ENCODE assay signal across 21 cellular contexts in genomic region chr6:114718716-114719270, GRCh38.
"Had no signal": no experiment of that assay in that cellular context is flagged by ENCODE, and none has a peak within 500 bp of the region (broad histone marks: within the 10 kb centered on the region; RNA-seq: fewer than 3 reads in every experiment).

No MANE protein-coding gene starts in this region.

- DNase-seq: activated CD4-positive, alpha-beta T cell treated with anti-CD3 and anti-CD28 coated beads for 36 hours; activated CD4-positive, CD25-positive, alpha-beta regulatory T cell; activated CD8-positive, alpha-beta memory T cell treated with anti-CD3 and anti-CD28 coated beads, Interleukin-2, amount 10 ng/mL, durations not matched to agents 7 days and 5 days; activated CD8-positive, alpha-beta T cell treated with anti-CD3 and anti-CD28 coated beads, Interleukin-2, amount 10 ng/mL, durations not matched to agents 7 days and 5 days; activated naive CD4-positive, alpha-beta T cell treated with Interleukin-2 at 50 U/mL for 16 hours; activated naive CD8-positive, alpha-beta T cell treated with anti-CD3 and anti-CD28 coated beads for 36 hours; activated T-cell treated with anti-CD3 and anti-CD28 coated beads for 4 hours; activated T-cell treated with anti-CD3 and anti-CD28 coated beads, Interleukin-2, amount 50 U/mL, for 72 hours; endodermal cell; foreskin keratinocyte; heart right ventricle; kidney glomerular epithelial cell; lower lobe of right lung; mesenchymal stem cell; natural killer cell; right cardiac atrium; stimulated activated CD4-positive, alpha-beta T cell treated with anti-CD3 and anti-CD28 coated beads, Interleukin-2, amount 100 ng/mL, for 48 hours; stimulated activated naive CD4-positive, alpha-beta T cell treated with Interleukin-2 at 50 U/mL for 16 hours; T-helper 1 cell; testis; transverse colon had no signal
